Comparison of ENCODE assay signal across 24 cellular contexts in genomic region chr2:236499691-236500573, GRCh38.
A peak's percentile ranks its signal among the peaks of the same experiment; 100 is the strongest.
DNase-seq lines count a peak whose midpoint lies in the region; ATAC-seq, FAIRE-seq and TF ChIP-seq lines count a peak whose summit lies in the region.
"Had no signal": no experiment of that assay in that cellular context is flagged by ENCODE, and none has a peak within 500 bp of the region (broad histone marks: within the 10 kb centered on the region; RNA-seq: fewer than 3 reads in every experiment).

No MANE protein-coding gene starts in this region.

- H3K36me3 ChIP-seq in HEK293 (ENCODE audit: control insufficient read depth in 2 of 2, insufficient read depth in 1 of 2, low read length in 2 of 2) (no peaks in the 10 kb centered on the region), astrocyte (ENCODE audit: insufficient read depth, low read length) (no peaks in the 10 kb centered on the region)
- H3K36me3 ChIP-seq: SJCRH30, tibial nerve had no signal

- CTCF ChIA-PET in HEK293 (lab: Yijun Ruan, JAX), result interaction anchor here (1.2 kb wide), 1 partner anchor 13 kb away, joined by 3 read pairs; no protein-coding TSS in a partner anchor

- H3K4me3 Mint-ChIP-seq in astrocyte (ENCODE audit: unreplicated experiment), result no peak overlapping the region
- H3K4me3 Mint-ChIP-seq: activated naive CD4-positive, alpha-beta T cell treated with anti-CD3 and anti-CD28 coated beads, Interleukin-2, amount 50 U/mL, for 24 hours; B cell had no signal

- no peak for FAIRE-seq in astrocyte (lab: Jason Lieb, UNC)
- FAIRE-seq: endothelial cell of umbilical vein, GM12891 had no signal

- no peaks in the 10 kb centered on the region for H3K79me2 ChIP-seq in astrocyte (ENCODE audit: insufficient read depth, low read length)

- H3K9ac ChIP-seq in astrocyte (ENCODE audit: low read length), result no peak overlapping the region

- peaks cover 4% of the 10 kb centered on the region for H3K27me3 ChIP-seq in astrocyte (ENCODE audit: insufficient read depth, low read length)
- H3K27me3 ChIP-seq: dorsolateral prefrontal cortex, SJCRH30, tibial nerve had no signal

- H3K4me1 Mint-ChIP-seq in astrocyte (ENCODE audit: low read depth, unreplicated experiment), result peaks cover 8% of the 10 kb centered on the region
- H3K4me1 Mint-ChIP-seq: activated naive CD4-positive, alpha-beta T cell treated with anti-CD3 and anti-CD28 coated beads, Interleukin-2, amount 50 U/mL, for 24 hours; B cell had no signal

- TF ChIP-seq CTCF in HEK293 (tag by site-specific recombination; IDR thresholded peaks at IDR 0.05), result no peak
- no peak for TF ChIP-seq CTCF in astrocyte (IDR thresholded peaks at IDR 0.05; ENCODE audit: insufficient read depth, low read depth, low read length)

- H3K36me3 Mint-ChIP-seq in astrocyte (ENCODE audit: low read depth, unreplicated experiment), result no peaks in the 10 kb centered on the region
- H3K36me3 Mint-ChIP-seq: activated naive CD4-positive, alpha-beta T cell treated with anti-CD3 and anti-CD28 coated beads, Interleukin-2, amount 50 U/mL, for 24 hours had no signal

- H3K9me3 ChIP-seq in HEK293 (ENCODE audit: control insufficient read depth, insufficient read depth, low read depth, low read length) (no peaks in the 10 kb centered on the region), astrocyte (ENCODE audit: insufficient read depth, low read depth, low read length) (no peaks in the 10 kb centered on the region)
- H3K9me3 ChIP-seq: stomach, tibial nerve had no signal

- peaks cover 18% of the 10 kb centered on the region for H3K9me3 Mint-ChIP-seq in astrocyte (ENCODE audit: unreplicated experiment)
- H3K9me3 Mint-ChIP-seq: activated naive CD4-positive, alpha-beta T cell treated with anti-CD3 and anti-CD28 coated beads, Interleukin-2, amount 50 U/mL, for 24 hours had no signal

- H4K20me1 ChIP-seq in astrocyte (ENCODE audit: insufficient read depth, low read length), result no peaks in the 10 kb centered on the region

- H3K27ac Mint-ChIP-seq in astrocyte (ENCODE audit: unreplicated experiment), result no peak overlapping the region
- H3K27ac Mint-ChIP-seq: activated naive CD4-positive, alpha-beta T cell treated with anti-CD3 and anti-CD28 coated beads, Interleukin-2, amount 50 U/mL, for 24 hours; B cell; progenitor cell of endocrine pancreas had no signal

- no peaks in the 10 kb centered on the region for H3K4me1 ChIP-seq in HEK293 (ENCODE audit: control insufficient read depth, insufficient read depth, low read length)
- peaks cover 4% of the 10 kb centered on the region for H3K4me1 ChIP-seq in astrocyte (ENCODE audit: insufficient read depth, low read length)
- H3K4me1 ChIP-seq: SJCRH30 had no signal

- POLR2A ChIA-PET in HEK293 (lab: Yijun Ruan, JAX), result no interaction called here

- no peak overlapping the region for H3K4me2 ChIP-seq in astrocyte (ENCODE audit: low read length)

- H3K4me3 ChIP-seq in HEK293 (ENCODE audit: low read depth, low read length) (no peak overlapping the region), astrocyte (ENCODE audit: insufficient read depth, low read depth, low read length) (no peak overlapping the region)
- H3K4me3 ChIP-seq: dorsolateral prefrontal cortex, SJCRH30, stomach, tibial nerve had no signal

- ATAC-seq in HG03025 (IDR thresholded peaks at IDR 0.05; ENCODE audit: low FRiP score, unreplicated experiment), result no peak

- H3K27ac ChIP-seq in HEK293 (ENCODE audit: extremely low read depth, low read depth, low read length), result no peak overlapping the region
- no peak overlapping the region for H3K27ac ChIP-seq in astrocyte (ENCODE audit: low read depth, low read length)
- H3K27ac ChIP-seq: dorsolateral prefrontal cortex, SJCRH30, stomach, tibial nerve had no signal

- H2AFZ ChIP-seq in astrocyte (ENCODE audit: low read depth, low read length), result no peak overlapping the region

- peaks cover 7% of the 10 kb centered on the region for H3K27me3 Mint-ChIP-seq in astrocyte (ENCODE audit: low read depth, unreplicated experiment)
- H3K27me3 Mint-ChIP-seq: activated naive CD4-positive, alpha-beta T cell treated with anti-CD3 and anti-CD28 coated beads, Interleukin-2, amount 50 U/mL, for 24 hours; progenitor cell of endocrine pancreas had no signal

- DNase-seq in NCI-H2171 treated with DMSO at 0.1 percent for 48 hours (lab: John Stamatoyannopoulos, UW) (peak; percentile 5), NCI-H2171 (lab: John Stamatoyannopoulos, UW) (no peak), astrocyte (ENCODE audit: low read depth) (peak; percentile 73), pons (ENCODE audit: low spot score) (peak; percentile 34), T-helper 1 cell (no peak), activated T-cell treated with anti-CD3 and anti-CD28 coated beads for 4 hours (no peak)
- DNase-seq: DMS79, dorsolateral prefrontal cortex, H7, Kasumi-1, kidney glomerular epithelial cell, NCI-H1105, NCI-H1930, NCI-H446, stomach had no signal

TF ChIP-seq in HEK293, 187 proteins besides CTCF, POLR2A, EP300 and RAD21:
- TF ChIP-seq REPIN1 (tag by site-specific recombination; IDR thresholded peaks at IDR 0.05; ENCODE audit: low read depth), result no peak
- TF ChIP-seq ZNF221 (tag by site-specific recombination; IDR thresholded peaks at IDR 0.05; ENCODE audit: borderline replicate concordance), result no peak
- TF ChIP-seq, protein P1, sequence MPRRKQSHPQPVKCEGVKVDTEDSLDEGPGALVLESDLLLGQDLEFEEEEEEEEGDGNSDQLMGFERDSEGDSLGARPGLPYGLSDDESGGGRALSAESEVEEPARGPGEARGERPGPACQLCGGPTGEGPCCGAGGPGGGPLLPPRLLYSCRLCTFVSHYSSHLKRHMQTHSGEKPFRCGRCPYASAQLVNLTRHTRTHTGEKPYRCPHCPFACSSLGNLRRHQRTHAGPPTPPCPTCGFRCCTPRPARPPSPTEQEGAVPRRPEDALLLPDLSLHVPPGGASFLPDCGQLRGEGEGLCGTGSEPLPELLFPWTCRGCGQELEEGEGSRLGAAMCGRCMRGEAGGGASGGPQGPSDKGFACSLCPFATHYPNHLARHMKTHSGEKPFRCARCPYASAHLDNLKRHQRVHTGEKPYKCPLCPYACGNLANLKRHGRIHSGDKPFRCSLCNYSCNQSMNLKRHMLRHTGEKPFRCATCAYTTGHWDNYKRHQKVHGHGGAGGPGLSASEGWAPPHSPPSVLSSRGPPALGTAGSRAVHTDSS (tag by site-specific recombination; IDR thresholded peaks at IDR 0.05), result peak; percentile 72

Comparison
In these comparisons a context has a peak if more than half of its experiments do, and no peak if none do; other contexts are left out.
1. DNase-seq: peak in NCI-H2171 treated with DMSO at 0.1 percent for 48 hours (single experiment), astrocyte (single experiment) and pons (single experiment); none in NCI-H2171 (single experiment), T-helper 1 cell (0 of 5) and activated T-cell treated with anti-CD3 and anti-CD28 coated beads for 4 hours (single experiment).